In genomic region chr1:22645936-22646335, GRCh38 we compare ENCODE assay signal across 21 cellular contexts. TPM values are rescaled to one million over a fixed set of nuclear protein-coding genes. Genes with fewer than 3 reads are reported as not detected.
"Had no signal": no experiment of that assay in that cellular context is flagged by ENCODE, and none has a peak within 500 bp of the region (broad histone marks: within the 10 kb centered on the region; RNA-seq: fewer than 3 reads in every experiment).

No MANE protein-coding gene starts in this region.

- H3K27me3 ChIP-seq: body of pancreas, neural progenitor cell, pancreas had no signal

- H3K9me3 Mint-ChIP-seq: activated CD4-positive, alpha-beta memory T cell treated with anti-CD3 and anti-CD28 coated beads for 36 hours; immature natural killer cell; naive B cell; neural progenitor cell; stimulated activated memory B cell treated with anti-CD40 and anti-IgM and Interleukin-4, amounts not matched to agents 10 μg/mL and 1 μg/mL and 100 μg/mL, for 72 hours; T-helper 1 cell treated with Interleukin-12 subunit alpha and Interleukin-12 subunit beta and Interleukin-4 antibody, amounts not matched to agents 30 μg/mL and 1 μg/mL, for 36 hours had no signal

- H3K4me2 ChIP-seq: neural progenitor cell had no signal

- ATAC-seq: activated CD4-positive, alpha-beta T cell treated with anti-CD3 and anti-CD28 coated beads for 36 hours; activated CD8-positive, alpha-beta memory T cell treated with anti-CD3 and anti-CD28 coated beads, Interleukin-2, amount 10 ng/mL, durations not matched to agents 7 days and 5 days; body of pancreas; stimulated activated memory B cell treated with anti-CD40 and anti-IgM and Interleukin-4, amounts not matched to agents 10 μg/mL and 1 μg/mL and 100 μg/mL, for 72 hours had no signal

- H3K4me3 ChIP-seq: body of pancreas, neural progenitor cell, pancreas had no signal

- H3K27ac ChIP-seq: neural progenitor cell, pancreas had no signal

- DNase-seq: activated CD4-positive, alpha-beta memory T cell treated with anti-CD3 and anti-CD28 coated beads for 36 hours; activated CD4-positive, alpha-beta T cell treated with anti-CD3 and anti-CD28 coated beads for 36 hours; activated CD8-positive, alpha-beta memory T cell treated with anti-CD3 and anti-CD28 coated beads, Interleukin-2, amount 10 ng/mL, durations not matched to agents 7 days and 5 days; activated naive CD4-positive, alpha-beta T cell treated with anti-CD3 and anti-CD28 coated beads, Interleukin-2, amount 50 U/mL, for 16 hours; activated T-cell treated with anti-CD3 and anti-CD28 coated beads, Interleukin-2, amount 50 U/mL, for 1 hour; amniotic stem cell; central memory CD4-positive, alpha-beta T cell; cortex of kidney; effector memory CD4-positive, alpha-beta T cell; foreskin melanocyte; immature natural killer cell; naive B cell; pancreas; stimulated activated CD4-positive, alpha-beta T cell treated with anti-CD3 and anti-CD28 coated beads, Interleukin-2, amount 100 ng/mL, for 48 hours had no signal

- H3K36me3 Mint-ChIP-seq: activated CD4-positive, alpha-beta memory T cell treated with anti-CD3 and anti-CD28 coated beads for 36 hours; activated CD8-positive, alpha-beta memory T cell treated with anti-CD3 and anti-CD28 coated beads, Interleukin-2, amount 10 ng/mL, durations not matched to agents 7 days and 5 days; immature natural killer cell; naive B cell; neural progenitor cell; stimulated activated memory B cell treated with anti-CD40 and anti-IgM and Interleukin-4, amounts not matched to agents 10 μg/mL and 1 μg/mL and 100 μg/mL, for 72 hours had no signal

- H3K27ac Mint-ChIP-seq: activated CD4-positive, alpha-beta memory T cell treated with anti-CD3 and anti-CD28 coated beads for 36 hours; activated CD4-positive, alpha-beta T cell treated with anti-CD3 and anti-CD28 coated beads for 36 hours; activated CD8-positive, alpha-beta memory T cell treated with anti-CD3 and anti-CD28 coated beads, Interleukin-2, amount 10 ng/mL, durations not matched to agents 7 days and 5 days; immature natural killer cell; naive B cell; neural progenitor cell; stimulated activated memory B cell treated with anti-CD40 and anti-IgM and Interleukin-4, amounts not matched to agents 10 μg/mL and 1 μg/mL and 100 μg/mL, for 72 hours; T-helper 1 cell treated with Interleukin-12 subunit alpha and Interleukin-12 subunit beta and Interleukin-4 antibody, amounts not matched to agents 30 μg/mL and 1 μg/mL, for 36 hours had no signal

- H2AFZ ChIP-seq: neural progenitor cell had no signal

- H3K4me1 ChIP-seq: neural progenitor cell had no signal

- H3K4me3 Mint-ChIP-seq: activated CD4-positive, alpha-beta memory T cell treated with anti-CD3 and anti-CD28 coated beads for 36 hours; activated CD4-positive, alpha-beta T cell treated with anti-CD3 and anti-CD28 coated beads for 36 hours; activated CD8-positive, alpha-beta memory T cell treated with anti-CD3 and anti-CD28 coated beads, Interleukin-2, amount 10 ng/mL, durations not matched to agents 7 days and 5 days; immature natural killer cell; naive B cell; neural progenitor cell; stimulated activated memory B cell treated with anti-CD40 and anti-IgM and Interleukin-4, amounts not matched to agents 10 μg/mL and 1 μg/mL and 100 μg/mL, for 72 hours; T-helper 1 cell treated with Interleukin-12 subunit alpha and Interleukin-12 subunit beta and Interleukin-4 antibody, amounts not matched to agents 30 μg/mL and 1 μg/mL, for 36 hours had no signal

- H3K9me3 ChIP-seq: body of pancreas, pancreas had no signal

- H3K4me1 Mint-ChIP-seq: activated CD4-positive, alpha-beta T cell treated with anti-CD3 and anti-CD28 coated beads for 36 hours; activated CD8-positive, alpha-beta memory T cell treated with anti-CD3 and anti-CD28 coated beads, Interleukin-2, amount 10 ng/mL, durations not matched to agents 7 days and 5 days; immature natural killer cell; naive B cell; stimulated activated memory B cell treated with anti-CD40 and anti-IgM and Interleukin-4, amounts not matched to agents 10 μg/mL and 1 μg/mL and 100 μg/mL, for 72 hours had no signal

- H3K36me3 ChIP-seq: neural progenitor cell, pancreas had no signal

RNA-seq across cellular contexts. Expression of gene C1QC, which starts 2.5 kb away (rescaled TPM):
- total RNA-seq: activated CD4-positive, alpha-beta memory T cell treated with anti-CD3 and anti-CD28 coated beads for 36 hours; activated CD4-positive, alpha-beta T cell treated with anti-CD3 and anti-CD28 coated beads for 36 hours; activated CD8-positive, alpha-beta memory T cell treated with anti-CD3 and anti-CD28 coated beads, Interleukin-2, amount 10 ng/mL, durations not matched to agents 7 days and 5 days; fibroblast of lung; lung microvascular endothelial cell; renal cortical epithelial cell had no signal
- polyA plus RNA-seq: fibroblast of lung, immature natural killer cell had no signal

RNA-seq across cellular contexts. Expression of gene C1QB, which starts 7.1 kb away (rescaled TPM):
- total RNA-seq: activated CD4-positive, alpha-beta memory T cell treated with anti-CD3 and anti-CD28 coated beads for 36 hours; activated CD4-positive, alpha-beta T cell treated with anti-CD3 and anti-CD28 coated beads for 36 hours; activated CD8-positive, alpha-beta memory T cell treated with anti-CD3 and anti-CD28 coated beads, Interleukin-2, amount 10 ng/mL, durations not matched to agents 7 days and 5 days; fibroblast of lung; lung microvascular endothelial cell; renal cortical epithelial cell had no signal
- polyA plus RNA-seq: fibroblast of lung, immature natural killer cell had no signal

RNA-seq across cellular contexts. Expression of gene C1QA, which starts 9.5 kb away (rescaled TPM):
- total RNA-seq: activated CD4-positive, alpha-beta memory T cell treated with anti-CD3 and anti-CD28 coated beads for 36 hours; activated CD4-positive, alpha-beta T cell treated with anti-CD3 and anti-CD28 coated beads for 36 hours; activated CD8-positive, alpha-beta memory T cell treated with anti-CD3 and anti-CD28 coated beads, Interleukin-2, amount 10 ng/mL, durations not matched to agents 7 days and 5 days; fibroblast of lung; lung microvascular endothelial cell; renal cortical epithelial cell had no signal
- polyA plus RNA-seq: fibroblast of lung, immature natural killer cell had no signal
